Comparison of ENCODE assay signal across 18 cellular contexts in genomic region chr12:47311514-47311913, GRCh38.
DNase-seq lines count a peak whose midpoint lies in the region; ATAC-seq and TF ChIP-seq lines count a peak whose summit lies in the region.
"Had no signal": no experiment of that assay in that cellular context is flagged by ENCODE, and none has a peak within 500 bp of the region (broad histone marks: within the 10 kb centered on the region; RNA-seq: fewer than 3 reads in every experiment).

No MANE protein-coding gene starts in this region.

- no peaks in the 10 kb centered on the region for H3K9me3 ChIP-seq in OCI-LY3 (ENCODE audit: insufficient read depth, low read length)
- H3K9me3 ChIP-seq in left lung, result no peaks in the 10 kb centered on the region
- H3K9me3 ChIP-seq in body of pancreas, result no peaks in the 10 kb centered on the region

- intact Hi-C loops in left lung (cut with DNase I), result no loop called here
- intact Hi-C loops in body of pancreas (cut with DNase I), result loop anchor here (10.0 kb wide), 1 partner anchor 343 kb away; no protein-coding TSS in a partner anchor

- no peak overlapping the region for H3K4me2 ChIP-seq in OCI-LY3 (ENCODE audit: low read length)
- H3K4me2 ChIP-seq: BLaER1, GM23338 had no signal

- TF ChIP-seq POLR2A in body of pancreas (IDR thresholded peaks at IDR 0.05), result no peak

- no peaks in the 10 kb centered on the region for H4K20me1 ChIP-seq in OCI-LY3 (ENCODE audit: insufficient read depth, low read length)
- H4K20me1 ChIP-seq: BLaER1 had no signal

- peak overlapping the region; percentile 26; the same call in 1 of the 2 replicates for H2AFZ ChIP-seq in OCI-LY3 (ENCODE audit: low read depth, low read length)
- H2AFZ ChIP-seq: GM23338 had no signal

- peaks cover 34% of the 10 kb centered on the region for H3K9me3 Mint-ChIP-seq in activated T-cell treated with anti-CD3 and anti-CD28 coated beads, Interleukin-2, amount 50 U/mL, for 24 hours
- H3K9me3 Mint-ChIP-seq in activated T-cell treated with anti-CD3 and anti-CD28 coated beads, Interleukin-2, amount 50 U/mL, for 72 hours, result peaks cover 3 to 19% of the 10 kb centered on the region in 2 donors
- H3K9me3 Mint-ChIP-seq in activated naive CD8-positive, alpha-beta T cell treated with anti-CD3 and anti-CD28 coated beads, Interleukin-2, amount 50 U/mL, for 24 hours, result peaks cover 49% of the 10 kb centered on the region
- peaks cover 3% of the 10 kb centered on the region for H3K9me3 Mint-ChIP-seq in stimulated activated effector memory CD8-positive, alpha-beta T cell treated with anti-CD3 and anti-CD28 coated beads, Interleukin-12 subunit alpha, Interleukin-12 subunit beta, amount 100 ng/mL, for 72 hours
- H3K9me3 Mint-ChIP-seq: GM23338 had no signal

- H3K36me3 ChIP-seq in OCI-LY3 (replicated peaks; ENCODE audit: low read depth, low read length), result peaks cover 8% of the 10 kb centered on the region
- no peaks in the 10 kb centered on the region for H3K36me3 ChIP-seq in left lung
- H3K36me3 ChIP-seq in body of pancreas (replicated peaks in 1 of 2; ENCODE audit: insufficient read depth in 1 of 2, low read depth in 2 of 2), result no peaks in the 10 kb centered on the region
- H3K36me3 ChIP-seq: BLaER1 had no signal

- H3K9ac ChIP-seq in OCI-LY3 (ENCODE audit: low read length), result peak overlapping the region; percentile 10; the same call in 1 of the 2 replicates
- H3K9ac ChIP-seq: BLaER1 had no signal

- peaks cover 80% of the 10 kb centered on the region for H3K4me1 ChIP-seq in OCI-LY3 (ENCODE audit: low read length)
- peaks cover 0 to 20% of the 10 kb centered on the region in 2 donors for H3K4me1 ChIP-seq in left lung
- peaks cover 31% of the 10 kb centered on the region for H3K4me1 ChIP-seq in body of pancreas

- H3K36me3 Mint-ChIP-seq in activated T-cell treated with anti-CD3 and anti-CD28 coated beads, Interleukin-2, amount 50 U/mL, for 24 hours (ENCODE audit: low read depth), result peaks cover 41% of the 10 kb centered on the region
- peaks cover 13 to 40% of the 10 kb centered on the region in 2 donors for H3K36me3 Mint-ChIP-seq in activated T-cell treated with anti-CD3 and anti-CD28 coated beads, Interleukin-2, amount 50 U/mL, for 72 hours (ENCODE audit: insufficient read depth in 2 of 2)
- peaks cover 42% of the 10 kb centered on the region for H3K36me3 Mint-ChIP-seq in activated naive CD8-positive, alpha-beta T cell treated with anti-CD3 and anti-CD28 coated beads, Interleukin-2, amount 50 U/mL, for 24 hours (ENCODE audit: low read depth)
- no peaks in the 10 kb centered on the region for H3K36me3 Mint-ChIP-seq in stimulated activated effector memory CD8-positive, alpha-beta T cell treated with anti-CD3 and anti-CD28 coated beads, Interleukin-12 subunit alpha, Interleukin-12 subunit beta, amount 100 ng/mL, for 72 hours

- H3K4me3 Mint-ChIP-seq in activated T-cell treated with anti-CD3 and anti-CD28 coated beads, Interleukin-2, amount 50 U/mL, for 24 hours, result no peak overlapping the region
- H3K4me3 Mint-ChIP-seq in activated T-cell treated with anti-CD3 and anti-CD28 coated beads, Interleukin-2, amount 50 U/mL, for 72 hours, result no peak overlapping the region
- no peak overlapping the region for H3K4me3 Mint-ChIP-seq in activated naive CD8-positive, alpha-beta T cell treated with anti-CD3 and anti-CD28 coated beads, Interleukin-2, amount 50 U/mL, for 24 hours
- H3K4me3 Mint-ChIP-seq in stimulated activated effector memory CD8-positive, alpha-beta T cell treated with anti-CD3 and anti-CD28 coated beads, Interleukin-12 subunit alpha, Interleukin-12 subunit beta, amount 100 ng/mL, for 72 hours, result no peak overlapping the region
- H3K4me3 Mint-ChIP-seq: CD4-positive, alpha-beta memory T cell; GM23338 had no signal

- 87 to 90% methylated on average over 4 of the region's 4 CpGs for WGBS in body of pancreas, 2 donors

- H3K27ac ChIP-seq in OCI-LY3 (ENCODE audit: low read length) (peak overlapping the region; percentile 97), left lung (no peak overlapping the region), body of pancreas (no peak overlapping the region)
- H3K27ac ChIP-seq: BLaER1 had no signal

- no peaks in the 10 kb centered on the region for H3K27me3 Mint-ChIP-seq in activated T-cell treated with anti-CD3 and anti-CD28 coated beads, Interleukin-2, amount 50 U/mL, for 24 hours
- no peaks in the 10 kb centered on the region for H3K27me3 Mint-ChIP-seq in activated T-cell treated with anti-CD3 and anti-CD28 coated beads, Interleukin-2, amount 50 U/mL, for 72 hours (ENCODE audit: low read depth)
- H3K27me3 Mint-ChIP-seq in activated naive CD8-positive, alpha-beta T cell treated with anti-CD3 and anti-CD28 coated beads, Interleukin-2, amount 50 U/mL, for 24 hours, result no peaks in the 10 kb centered on the region
- H3K27me3 Mint-ChIP-seq: CD4-positive, alpha-beta memory T cell had no signal

- H3K79me2 ChIP-seq in OCI-LY3 (ENCODE audit: low read length), result no peaks in the 10 kb centered on the region; the same call in 1 of the 2 replicates

- DNase-seq in activated T-cell treated with anti-CD3 and anti-CD28 coated beads, Interleukin-2, amount 50 U/mL, for 24 hours, result no peak
- DNase-seq in activated T-cell treated with anti-CD3 and anti-CD28 coated beads, Interleukin-2, amount 50 U/mL, for 72 hours, result no peak
- no peak for DNase-seq in activated naive CD8-positive, alpha-beta T cell treated with anti-CD3 and anti-CD28 coated beads, Interleukin-2, amount 50 U/mL, for 24 hours
- no peak for DNase-seq in stimulated activated effector memory CD8-positive, alpha-beta T cell treated with anti-CD3 and anti-CD28 coated beads, Interleukin-12 subunit alpha, Interleukin-12 subunit beta, amount 100 ng/mL, for 72 hours (ENCODE audit: low spot score in 2 of 2)
- no peak for DNase-seq in left lung
- no peak for DNase-seq in body of pancreas
- DNase-seq: CD4-positive, alpha-beta memory T cell; DMS153; GF-D8; HCEC 1CT; NCI-H1105; NCI-H1694; NCI-H2081 treated with DMSO at 0.1 percent for 48 hours had no signal

- peak overlapping the region; percentile 15 for H3K27ac Mint-ChIP-seq in activated T-cell treated with anti-CD3 and anti-CD28 coated beads, Interleukin-2, amount 50 U/mL, for 24 hours
- no peak overlapping the region for H3K27ac Mint-ChIP-seq in activated T-cell treated with anti-CD3 and anti-CD28 coated beads, Interleukin-2, amount 50 U/mL, for 72 hours
- H3K27ac Mint-ChIP-seq in activated naive CD8-positive, alpha-beta T cell treated with anti-CD3 and anti-CD28 coated beads, Interleukin-2, amount 50 U/mL, for 24 hours, result peak overlapping the region; percentile 78
- peak overlapping the region; percentile 53 for H3K27ac Mint-ChIP-seq in stimulated activated effector memory CD8-positive, alpha-beta T cell treated with anti-CD3 and anti-CD28 coated beads, Interleukin-12 subunit alpha, Interleukin-12 subunit beta, amount 100 ng/mL, for 72 hours
- H3K27ac Mint-ChIP-seq: GM23338 had no signal

- ATAC-seq in activated T-cell treated with anti-CD3 and anti-CD28 coated beads, Interleukin-2, amount 50 U/mL, for 72 hours (replicated peaks in 1 of 2), result no peak
- no peak for ATAC-seq in activated naive CD8-positive, alpha-beta T cell treated with anti-CD3 and anti-CD28 coated beads, Interleukin-2, amount 50 U/mL, for 24 hours
- ATAC-seq in stimulated activated effector memory CD8-positive, alpha-beta T cell treated with anti-CD3 and anti-CD28 coated beads, Interleukin-12 subunit alpha, Interleukin-12 subunit beta, amount 100 ng/mL, for 72 hours, result no peak
- ATAC-seq in GM21423 (IDR thresholded peaks at IDR 0.05; ENCODE audit: unreplicated experiment), result no peak
- no peak for ATAC-seq in left lung
- no peak for ATAC-seq in body of pancreas
- ATAC-seq: GM23338, Right ventricle myocardium inferior had no signal

- H3K27me3 ChIP-seq in OCI-LY3 (ENCODE audit: low read depth, low read length) (no peaks in the 10 kb centered on the region), left lung (no peaks in the 10 kb centered on the region), body of pancreas (no peaks in the 10 kb centered on the region)
- H3K27me3 ChIP-seq: BLaER1 had no signal

- H3K4me3 ChIP-seq in OCI-LY3 (ENCODE audit: low read length), result no peak overlapping the region
- no peak overlapping the region for H3K4me3 ChIP-seq in left lung
- no peak overlapping the region for H3K4me3 ChIP-seq in body of pancreas
- H3K4me3 ChIP-seq: BLaER1, GM23338 had no signal

- peaks cover 68% of the 10 kb centered on the region for H3K4me1 Mint-ChIP-seq in activated T-cell treated with anti-CD3 and anti-CD28 coated beads, Interleukin-2, amount 50 U/mL, for 24 hours (ENCODE audit: low read depth)
- H3K4me1 Mint-ChIP-seq in activated T-cell treated with anti-CD3 and anti-CD28 coated beads, Interleukin-2, amount 50 U/mL, for 72 hours (ENCODE audit: low read depth), result peaks cover 65% of the 10 kb centered on the region
- H3K4me1 Mint-ChIP-seq in activated naive CD8-positive, alpha-beta T cell treated with anti-CD3 and anti-CD28 coated beads, Interleukin-2, amount 50 U/mL, for 24 hours, result peaks cover 78% of the 10 kb centered on the region
- peaks cover 52% of the 10 kb centered on the region for H3K4me1 Mint-ChIP-seq in stimulated activated effector memory CD8-positive, alpha-beta T cell treated with anti-CD3 and anti-CD28 coated beads, Interleukin-12 subunit alpha, Interleukin-12 subunit beta, amount 100 ng/mL, for 72 hours
- H3K4me1 Mint-ChIP-seq: GM23338 had no signal

- no peak for TF ChIP-seq CTCF in OCI-LY3 (IDR thresholded peaks at IDR 0.05; ENCODE audit: low read depth, low read length)
- TF ChIP-seq CTCF in left lung (IDR thresholded peaks at IDR 0.05), result no peak
- no peak for TF ChIP-seq CTCF in body of pancreas (IDR thresholded peaks at IDR 0.05)
